Comparison of ENCODE assay signal across 15 cellular contexts in genomic region chr16:48955791-48956190, GRCh38.
DNase-seq lines count a peak whose midpoint lies in the region; ATAC-seq and TF ChIP-seq lines count a peak whose summit lies in the region.
"Had no signal": no experiment of that assay in that cellular context is flagged by ENCODE, and none has a peak within 500 bp of the region (broad histone marks: within the 10 kb centered on the region; RNA-seq: fewer than 3 reads in every experiment).

No MANE protein-coding gene starts in this region.

- no peaks in the 10 kb centered on the region for H3K27me3 Mint-ChIP-seq in activated T-helper 1 cell treated with anti-CD3 and anti-CD28 coated beads, Interleukin-12 subunit alpha, Interleukin-12 subunit beta, Interleukin-2, Interleukin-4 antibody, amounts not matched to agents 30 ng/mL and 10 ng/mL and 1 ng/mL, durations not matched to agents 14 hours and 24 hours and 36 hours (ENCODE audit: insufficient read depth)
- H3K27me3 Mint-ChIP-seq: CD4-positive, alpha-beta memory T cell had no signal

- H3K36me3 Mint-ChIP-seq in activated T-helper 1 cell treated with anti-CD3 and anti-CD28 coated beads, Interleukin-12 subunit alpha, Interleukin-12 subunit beta, Interleukin-2, Interleukin-4 antibody, amounts not matched to agents 30 ng/mL and 10 ng/mL and 1 ng/mL, durations not matched to agents 14 hours and 24 hours and 36 hours (ENCODE audit: low read depth) = no peaks in the 10 kb centered on the region
- H3K36me3 Mint-ChIP-seq: CD4-positive, alpha-beta memory T cell had no signal

- H3K27ac ChIP-seq in left ventricle myocardium inferior (replicated peaks) = no peak overlapping the region
- H3K27ac ChIP-seq: A549, C4-2B had no signal

- no peak overlapping the region for H3K4me3 ChIP-seq in left ventricle myocardium inferior
- H3K4me3 ChIP-seq: A549 had no signal

- DNase-seq in NCI-H748 (lab: John Stamatoyannopoulos, UW; ENCODE audit: unreplicated experiment) = peak; percentile 46
- DNase-seq in NCI-H748 treated with DMSO at 0.1 percent for 48 hours (lab: John Stamatoyannopoulos, UW) = no peak
- DNase-seq in left ventricle myocardium superior = no peak
- DNase-seq in left ventricle myocardium inferior = no peak
- peak; percentile 87 for DNase-seq in NCI-H82 (lab: John Stamatoyannopoulos, UW)
- DNase-seq in pons (ENCODE audit: low spot score) = no peak
- DNase-seq in activated T-helper 1 cell treated with anti-CD3 and anti-CD28 coated beads, Interleukin-12 subunit alpha, Interleukin-12 subunit beta, Interleukin-2, Interleukin-4 antibody, amounts not matched to agents 30 ng/mL and 10 ng/mL and 1 ng/mL, durations not matched to agents 14 hours and 24 hours and 36 hours (ENCODE audit: low spot score) = no peak
- DNase-seq: BE2C; CD4-positive, alpha-beta memory T cell; DND-41; GDM1; GOT3; H9 had no signal

- no peaks in the 10 kb centered on the region for H3K9me3 ChIP-seq in left ventricle myocardium inferior (replicated peaks)
- H3K9me3 ChIP-seq: A549, BE2C had no signal

- H3K4me3 Mint-ChIP-seq in activated T-helper 1 cell treated with anti-CD3 and anti-CD28 coated beads, Interleukin-12 subunit alpha, Interleukin-12 subunit beta, Interleukin-2, Interleukin-4 antibody, amounts not matched to agents 30 ng/mL and 10 ng/mL and 1 ng/mL, durations not matched to agents 14 hours and 24 hours and 36 hours = no peak overlapping the region
- H3K4me3 Mint-ChIP-seq: CD4-positive, alpha-beta memory T cell; H9 had no signal

- H3K27me3 ChIP-seq in left ventricle myocardium inferior (ENCODE audit: low read depth) = no peaks in the 10 kb centered on the region
- H3K27me3 ChIP-seq: BE2C had no signal

- intact Hi-C loops in left ventricle myocardium superior (cut with micrococcal nuclease) (no loop called here), left ventricle myocardium inferior (cut with micrococcal nuclease) (no loop called here)
- intact Hi-C loops in activated T-helper 1 cell treated with anti-CD3 and anti-CD28 coated beads, Interleukin-12 subunit alpha, Interleukin-12 subunit beta, Interleukin-2, Interleukin-4 antibody, amounts not matched to agents 30 ng/mL and 10 ng/mL and 1 ng/mL, durations not matched to agents 14 hours and 24 hours and 36 hours (cut with micrococcal nuclease) = no loop called here

- H3K4me1 Mint-ChIP-seq in activated T-helper 1 cell treated with anti-CD3 and anti-CD28 coated beads, Interleukin-12 subunit alpha, Interleukin-12 subunit beta, Interleukin-2, Interleukin-4 antibody, amounts not matched to agents 30 ng/mL and 10 ng/mL and 1 ng/mL, durations not matched to agents 14 hours and 24 hours and 36 hours (ENCODE audit: low read depth) = no peaks in the 10 kb centered on the region
- H3K4me1 Mint-ChIP-seq: CD4-positive, alpha-beta memory T cell; H9 had no signal

- peaks cover 22% of the 10 kb centered on the region for H3K4me1 ChIP-seq in left ventricle myocardium inferior
- H3K4me1 ChIP-seq: A549, BE2C had no signal

- H3K36me3 ChIP-seq in left ventricle myocardium inferior = no peaks in the 10 kb centered on the region
- H3K36me3 ChIP-seq: BE2C had no signal

- peaks cover under 1% of the 10 kb centered on the region for H3K9me3 Mint-ChIP-seq in activated T-helper 1 cell treated with anti-CD3 and anti-CD28 coated beads, Interleukin-12 subunit alpha, Interleukin-12 subunit beta, Interleukin-2, Interleukin-4 antibody, amounts not matched to agents 30 ng/mL and 10 ng/mL and 1 ng/mL, durations not matched to agents 14 hours and 24 hours and 36 hours

- peak; percentile 80 for ATAC-seq in left ventricle myocardium superior
- ATAC-seq: A549 had no signal

- no peak overlapping the region for H3K27ac Mint-ChIP-seq in activated T-helper 1 cell treated with anti-CD3 and anti-CD28 coated beads, Interleukin-12 subunit alpha, Interleukin-12 subunit beta, Interleukin-2, Interleukin-4 antibody, amounts not matched to agents 30 ng/mL and 10 ng/mL and 1 ng/mL, durations not matched to agents 14 hours and 24 hours and 36 hours
- H3K27ac Mint-ChIP-seq: CD4-positive, alpha-beta memory T cell; H9 had no signal

- TF ChIP-seq CTCF in left ventricle myocardium inferior (IDR thresholded peaks at IDR 0.05; ENCODE audit: borderline replicate concordance) = no peak

Comparison
In these comparisons a context has a peak if more than half of its experiments do, and no peak if none do; other contexts are left out.
1. DNase-seq: peak in NCI-H748 (single experiment) and NCI-H82 (single experiment); none in NCI-H748 treated with DMSO at 0.1 percent for 48 hours (single experiment), left ventricle myocardium superior (single experiment), left ventricle myocardium inferior (single experiment), pons (single experiment) and activated T-helper 1 cell treated with anti-CD3 and anti-CD28 coated beads, Interleukin-12 subunit alpha, Interleukin-12 subunit beta, Interleukin-2, Interleukin-4 antibody, amounts not matched to agents 30 ng/mL and 10 ng/mL and 1 ng/mL, durations not matched to agents 14 hours and 24 hours and 36 hours (single experiment).